ENCODE assay signal across 9 cellular contexts in the genomic region with DNA sequence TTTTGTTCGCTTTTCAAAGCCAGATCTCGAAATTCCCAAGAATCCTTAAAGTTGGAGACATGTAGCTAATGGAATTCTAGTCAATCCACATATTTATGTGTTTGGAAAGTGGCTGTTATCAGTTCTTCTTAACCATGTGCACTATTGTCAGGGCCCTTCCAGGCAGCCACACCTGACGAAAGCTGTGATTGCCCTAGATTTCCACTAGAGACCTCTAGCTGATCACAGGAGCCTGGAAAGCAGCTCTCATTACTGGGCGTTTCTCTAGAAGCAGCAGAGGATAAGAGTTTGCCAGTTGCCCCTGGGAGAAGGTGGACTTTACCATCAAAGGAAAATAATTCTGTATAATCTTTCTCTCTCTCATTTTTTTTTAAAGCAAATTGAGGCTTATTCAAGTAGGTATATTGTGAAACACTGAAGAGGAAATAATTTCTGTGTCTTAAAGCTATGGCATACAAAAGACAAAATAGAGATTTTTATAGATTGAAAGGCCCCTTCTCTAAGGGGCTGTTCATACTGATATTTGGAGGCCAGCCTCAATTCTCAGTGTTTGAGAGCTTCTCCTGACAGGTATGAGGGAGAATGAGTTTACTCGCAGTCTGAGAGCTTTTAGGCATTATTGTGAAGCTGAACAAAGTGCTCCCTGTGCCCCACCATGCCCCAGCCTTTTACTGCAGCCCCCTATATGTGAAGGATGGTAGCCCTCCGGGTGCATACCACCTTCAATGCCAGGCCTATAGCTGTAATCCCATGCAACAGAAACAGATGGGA.
DNase-seq lines count a peak whose midpoint lies in the region; ATAC-seq and TF ChIP-seq lines count a peak whose summit lies in the region.
"Had no signal": no experiment of that assay in that cellular context is flagged by ENCODE, and none has a peak within 500 bp of the region (broad histone marks: within the 10 kb centered on the region; RNA-seq: fewer than 3 reads in every experiment).

No MANE protein-coding gene starts in this region.

- H3K27ac ChIP-seq in colonic mucosa, result no peak overlapping the region
- no peak overlapping the region for H3K27ac ChIP-seq in lower lobe of right lung
- H3K27ac ChIP-seq in naive thymus-derived CD4-positive, alpha-beta T cell (ENCODE audit: low read depth, low read length), result no peak overlapping the region
- H3K27ac ChIP-seq: BLaER1 had no signal

- POLR2A ChIA-PET in naive thymus-derived CD4-positive, alpha-beta T cell (lab: Charles Lee), result no interaction called here

- no peak overlapping the region for H3K9ac ChIP-seq in colonic mucosa (ENCODE audit: low read depth in 2 of 2, low read length in 2 of 2)
- H3K9ac ChIP-seq: BLaER1 had no signal

- H3K27me3 ChIP-seq in colonic mucosa (no peaks in the 10 kb centered on the region), lower lobe of right lung (ENCODE audit: low read depth) (no peaks in the 10 kb centered on the region)
- H3K27me3 ChIP-seq in naive thymus-derived CD4-positive, alpha-beta T cell (ENCODE audit: control insufficient read depth in 2 of 2, insufficient read depth in 2 of 2, low read length in 2 of 2), result no peaks in the 10 kb centered on the region
- H3K27me3 ChIP-seq: BLaER1 had no signal

- no peak overlapping the region for H3K4me3 Mint-ChIP-seq in naive thymus-derived CD4-positive, alpha-beta T cell

- DNase-seq in SIG-M5 treated with dmso at 0.1 percent for 504 hours (lab: John Stamatoyannopoulos, UW; ENCODE audit: unreplicated experiment) (peak; percentile 36), SIG-M5 (lab: John Stamatoyannopoulos, UW) (no peak), NCI-H524 treated with DMSO at 0.1 percent for 48 hours (lab: John Stamatoyannopoulos, UW) (peak; percentile 16), colonic mucosa (peak; percentile 45), lower lobe of right lung (no peak), activated gamma-delta T cell treated with Interleukin-2 at 50 U/mL for 16 hours (no peak)
- DNase-seq in stimulated activated CD4-positive, alpha-beta T cell treated with anti-CD3 and anti-CD28 coated beads, Interleukin-4, amount 100 ng/mL, for 1 hour, result no peak
- no peak for DNase-seq in naive thymus-derived CD4-positive, alpha-beta T cell

- H3K4me3 ChIP-seq in colonic mucosa (no peak overlapping the region), lower lobe of right lung (no peak overlapping the region)
- H3K4me3 ChIP-seq in naive thymus-derived CD4-positive, alpha-beta T cell (ENCODE audit: low read length), result no peak overlapping the region
- H3K4me3 ChIP-seq: BLaER1 had no signal

- H3K4me1 Mint-ChIP-seq in naive thymus-derived CD4-positive, alpha-beta T cell, result no peaks in the 10 kb centered on the region

- H3K9me3 Mint-ChIP-seq in naive thymus-derived CD4-positive, alpha-beta T cell, result peaks cover 0 to 1% (median 0%) of the 10 kb centered on the region in 11 donors

- CTCF ChIA-PET in naive thymus-derived CD4-positive, alpha-beta T cell (lab: Charles Lee), result interaction anchor here (1.1 kb wide), 1 partner anchor 9 kb away, joined by 3 read pairs; no protein-coding TSS in a partner anchor

- intact Hi-C loops in colonic mucosa (cut with DNase I), result loop anchor here (2.0 to 10.0 kb wide), 2 partner anchors 573 to 583 kb away; partner anchors contain the start of gene PLK2
- intact Hi-C loops in lower lobe of right lung (cut with DNase I), result loop anchor here (10.0 kb wide), 1 partner anchor 567 kb away; no protein-coding TSS in a partner anchor
- intact Hi-C loops in naive thymus-derived CD4-positive, alpha-beta T cell (cut with micrococcal nuclease), result loop anchor here in 1 of 2 donors (5.0 kb wide), 1 partner anchor 574 kb away; the partner anchor contains the start of gene PLK2

- H3K27ac Mint-ChIP-seq in naive thymus-derived CD4-positive, alpha-beta T cell, result no peak overlapping the region

- TF ChIP-seq CTCF in colonic mucosa (IDR thresholded peaks at IDR 0.05), result peak; percentile 52
- peak; percentile 67 for TF ChIP-seq CTCF in lower lobe of right lung (IDR thresholded peaks at IDR 0.05)

- no peaks in the 10 kb centered on the region for H3K36me3 Mint-ChIP-seq in naive thymus-derived CD4-positive, alpha-beta T cell

- ATAC-seq in lower lobe of right lung, result peak; percentile 74 to 90
- no peak for ATAC-seq in naive thymus-derived CD4-positive, alpha-beta T cell

- H3K27me3 Mint-ChIP-seq in naive thymus-derived CD4-positive, alpha-beta T cell, result peaks cover 0 to 16% (median 1%) of the 10 kb centered on the region in 5 donors

- H3K36me3 ChIP-seq in colonic mucosa, result no peaks in the 10 kb centered on the region
- H3K36me3 ChIP-seq in lower lobe of right lung, result no peaks in the 10 kb centered on the region
- no peaks in the 10 kb centered on the region for H3K36me3 ChIP-seq in naive thymus-derived CD4-positive, alpha-beta T cell (ENCODE audit: control insufficient read depth in 2 of 3, insufficient read depth in 3 of 3, low read length in 3 of 3)
- H3K36me3 ChIP-seq: BLaER1 had no signal

- H3K9me3 ChIP-seq in colonic mucosa, result no peaks in the 10 kb centered on the region
- no peaks in the 10 kb centered on the region for H3K9me3 ChIP-seq in lower lobe of right lung
- no peaks in the 10 kb centered on the region for H3K9me3 ChIP-seq in naive thymus-derived CD4-positive, alpha-beta T cell (ENCODE audit: control insufficient read depth in 2 of 3, low read length in 3 of 3)
- H3K9me3 ChIP-seq: BLaER1 had no signal

- no peaks in the 10 kb centered on the region for H3K4me1 ChIP-seq in colonic mucosa
- H3K4me1 ChIP-seq in lower lobe of right lung, result no peaks in the 10 kb centered on the region
- no peaks in the 10 kb centered on the region for H3K4me1 ChIP-seq in naive thymus-derived CD4-positive, alpha-beta T cell (ENCODE audit: control insufficient read depth in 2 of 2, insufficient read depth in 2 of 2, low read length in 2 of 2)
- H3K4me1 ChIP-seq: BLaER1 had no signal

Comparison
In these comparisons a context has a peak if more than half of its experiments do, and no peak if none do; other contexts are left out.
1. DNase-seq: peak in SIG-M5 treated with dmso at 0.1 percent for 504 hours (single experiment), NCI-H524 treated with DMSO at 0.1 percent for 48 hours (single experiment) and colonic mucosa (single experiment); none in SIG-M5 (single experiment), lower lobe of right lung (single experiment), activated gamma-delta T cell treated with Interleukin-2 at 50 U/mL for 16 hours (single experiment), stimulated activated CD4-positive, alpha-beta T cell treated with anti-CD3 and anti-CD28 coated beads, Interleukin-4, amount 100 ng/mL, for 1 hour (single experiment) and naive thymus-derived CD4-positive, alpha-beta T cell (0 of 9).